In the genomic region with DNA sequence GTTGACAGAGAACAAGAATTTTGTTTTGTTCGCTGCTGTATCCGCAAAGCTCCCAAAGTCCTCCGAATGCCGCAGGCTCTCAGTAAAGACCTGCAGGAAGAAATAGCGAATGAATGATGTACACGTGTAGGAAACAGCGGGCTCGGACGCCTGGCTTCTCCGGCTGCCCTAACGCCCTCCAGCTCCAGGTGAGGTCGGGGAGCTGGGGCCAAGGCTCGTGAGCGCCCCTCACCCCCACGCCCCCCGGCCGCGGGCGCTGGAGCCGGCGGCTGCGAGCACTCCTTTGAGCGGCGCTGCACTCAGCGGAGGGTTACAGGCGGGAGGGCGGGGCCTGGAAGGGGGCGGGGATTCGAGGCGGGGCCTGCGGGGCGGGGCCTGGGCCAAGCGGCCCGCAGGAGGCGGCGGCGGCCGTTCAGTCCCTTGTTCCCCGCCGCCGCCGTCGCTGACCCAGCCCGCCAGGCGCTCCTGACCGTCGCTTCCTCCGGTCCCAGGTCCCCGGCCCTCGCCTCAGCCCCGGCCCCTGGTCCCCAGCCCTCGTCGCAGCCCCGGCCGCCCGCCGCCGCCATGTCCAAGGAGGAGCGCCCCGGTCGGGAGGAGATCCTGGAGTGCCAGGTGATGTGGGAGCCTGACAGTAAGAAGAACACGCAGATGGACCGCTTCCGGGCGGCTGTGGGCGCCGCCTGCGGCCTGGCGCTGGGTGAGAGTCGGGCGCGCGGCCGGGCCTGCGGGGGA, we compare ENCODE assay signal across 8 cellular contexts. TPM values are rescaled to one million over a fixed set of nuclear protein-coding genes. Genes with fewer than 3 reads are reported as not detected.
DNase-seq lines count a peak whose midpoint lies in the region; ATAC-seq and TF ChIP-seq lines count a peak whose summit lies in the region.

A gene with protein sequence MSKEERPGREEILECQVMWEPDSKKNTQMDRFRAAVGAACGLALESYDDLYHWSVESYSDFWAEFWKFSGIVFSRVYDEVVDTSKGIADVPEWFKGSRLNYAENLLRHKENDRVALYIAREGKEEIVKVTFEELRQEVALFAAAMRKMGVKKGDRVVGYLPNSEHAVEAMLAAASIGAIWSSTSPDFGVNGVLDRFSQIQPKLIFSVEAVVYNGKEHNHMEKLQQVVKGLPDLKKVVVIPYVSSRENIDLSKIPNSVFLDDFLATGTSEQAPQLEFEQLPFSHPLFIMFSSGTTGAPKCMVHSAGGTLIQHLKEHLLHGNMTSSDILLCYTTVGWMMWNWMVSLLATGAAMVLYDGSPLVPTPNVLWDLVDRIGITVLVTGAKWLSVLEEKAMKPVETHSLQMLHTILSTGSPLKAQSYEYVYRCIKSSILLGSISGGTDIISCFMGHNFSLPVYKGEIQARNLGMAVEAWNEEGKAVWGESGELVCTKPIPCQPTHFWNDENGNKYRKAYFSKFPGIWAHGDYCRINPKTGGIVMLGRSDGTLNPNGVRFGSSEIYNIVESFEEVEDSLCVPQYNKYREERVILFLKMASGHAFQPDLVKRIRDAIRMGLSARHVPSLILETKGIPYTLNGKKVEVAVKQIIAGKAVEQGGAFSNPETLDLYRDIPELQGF (plus strand): TSS at position 415 of the 732 bp plus-strand sequence. CDS start 150 bp downstream, at position 565.

- H3K4me1 Mint-ChIP-seq in activated B cell treated with CpG ODN at 0.5 μM for 24 hours = peaks cover 14% of the 10 kb centered on the region

- peak within 1 kb of the TSS; percentile 81 for H3K4me3 Mint-ChIP-seq in activated B cell treated with CpG ODN at 0.5 μM for 24 hours

- TF ChIP-seq CTCF in A673 (conservative IDR thresholded peaks at IDR 0.05; ENCODE audit: low read depth, low read length) = 0 out of 2 replicates have a peak, but pooled peaks have one; percentile 25
- TF ChIP-seq CTCF in activated B cell treated with CpG ODN at 0.5 μM for 24 hours (IDR thresholded peaks at IDR 0.05) = no peak

- H3K27ac ChIP-seq in A673 (ENCODE audit: low read depth, low read length, poor library complexity, severe bottlenecking) (peak within 1 kb of the TSS; percentile 64), caudate nucleus (ENCODE audit: low read depth, low read length) (peak within 1 kb of the TSS; percentile 6)

- intact Hi-C loops in A673 (cut with micrococcal nuclease; ENCODE audit: unreplicated experiment) = no loop called here
- intact Hi-C loops in activated B cell treated with CpG ODN at 0.5 μM for 24 hours (cut with micrococcal nuclease) = loop anchor here (1.0 kb wide), 3 partner anchors 16 to 76 kb away; partner anchors contain the start of genes BRI3BP and DHX37

- H3K36me3 ChIP-seq in A673 (ENCODE audit: insufficient read depth, low read length, poor library complexity, severe bottlenecking) = no peaks in the 10 kb centered on the region

- no peaks in the 10 kb centered on the region for H3K27me3 ChIP-seq in A673 (replicated peaks; ENCODE audit: insufficient read depth, low read depth, low read length, poor library complexity)

- ATAC-seq in HG03060 (IDR thresholded peaks at IDR 0.05; ENCODE audit: low read depth, unreplicated experiment) (peak; percentile 42), activated B cell treated with CpG ODN at 0.5 μM for 24 hours (ENCODE audit: low read depth) (peak; percentile 99)

- H3K9me3 ChIP-seq in A673 (ENCODE audit: low read depth, low read length, poor library complexity, severe bottlenecking) = no peaks in the 10 kb centered on the region

- no TSS peak for BruUV-seq in A673 (replicated peaks; lab: Mats Ljungman, UMichigan)

- H3K4me1 ChIP-seq in A673 (ENCODE audit: insufficient read depth, low read length, poor library complexity, severe bottlenecking) = no peaks in the 10 kb centered on the region

- TF ChIP-seq POLR2A in GM18526 (IDR thresholded peaks at IDR 0.05; ENCODE audit: extremely low read depth, insufficient read length) = peak; percentile 74

- POLR2A ChIA-PET in A673 (lab: Charles Lee; ENCODE audit: low non-redundant PET) (no interaction called here), activated B cell treated with CpG ODN at 0.5 μM for 24 hours (lab: Charles Lee) (interaction anchor here (3.8 kb wide), 1 partner anchor 16 kb away, joined by 20 read pairs; no protein-coding TSS in a partner anchor)

- DNase-seq in A673 (ENCODE audit: low spot score) (peak; percentile 79), NCI-H2171 treated with DMSO at 0.1 percent for 48 hours (lab: John Stamatoyannopoulos, UW) (peak; percentile 77), activated B cell treated with CpG ODN at 0.5 μM for 24 hours (peak; percentile 69), caudate nucleus (lab: John Stamatoyannopoulos, UW) (peak in 57 of 61 donors; percentile 11 to 83 (median 70)), islet precursor cell (peak; percentile 94)
- peak; percentile 51 to 75 (median 63) for DNase-seq in stimulated activated CD4-positive, alpha-beta T cell treated with anti-CD3 and anti-CD28 coated beads, Interleukin-12 subunit alpha, Interleukin-12 subunit beta, amount 100 ng/mL, for 48 hours (ENCODE audit: low read depth in 2 of 3, low spot score in 1 of 3)

- no peaks in the 10 kb centered on the region for H3K36me3 Mint-ChIP-seq in activated B cell treated with CpG ODN at 0.5 μM for 24 hours (ENCODE audit: low read depth)

- CTCF ChIA-PET in A673 (lab: Charles Lee) (no interaction called here), activated B cell treated with CpG ODN at 0.5 μM for 24 hours (lab: Charles Lee) (interaction anchor here (1.7 kb wide), 1 partner anchor 16 kb away, joined by 4 read pairs; no protein-coding TSS in a partner anchor)

- H3K27ac Mint-ChIP-seq in activated B cell treated with CpG ODN at 0.5 μM for 24 hours = peak within 1 kb of the TSS; percentile 2

- H3K4me3 ChIP-seq in A673 (ENCODE audit: low read depth, low read length, poor library complexity, severe bottlenecking) = peak within 1 kb of the TSS; percentile 76

- peaks cover 2% of the 10 kb centered on the region for H3K9me3 Mint-ChIP-seq in activated B cell treated with CpG ODN at 0.5 μM for 24 hours

- H3K27me3 Mint-ChIP-seq in activated B cell treated with CpG ODN at 0.5 μM for 24 hours = no peaks in the 10 kb centered on the region

RNA-seq across cellular contexts. Expression of the gene that starts here (rescaled TPM):
- total RNA-seq in A673 (2021) (20.1 and 24.8 TPM in 2 replicates), activated B cell treated with CpG ODN at 0.5 μM for 24 hours (14.9 and 18.7 TPM in 2 replicates)

Comparison
In these comparisons a context has a peak if more than half of its experiments do, and no peak if none do; other contexts are left out.
1. Peak in every context shown above with its lines: DNase-seq, ATAC-seq, H3K4me3 ChIP-seq and H3K27ac ChIP-seq.